Comparison of ENCODE assay signal across 28 cellular contexts in the genomic region with DNA sequence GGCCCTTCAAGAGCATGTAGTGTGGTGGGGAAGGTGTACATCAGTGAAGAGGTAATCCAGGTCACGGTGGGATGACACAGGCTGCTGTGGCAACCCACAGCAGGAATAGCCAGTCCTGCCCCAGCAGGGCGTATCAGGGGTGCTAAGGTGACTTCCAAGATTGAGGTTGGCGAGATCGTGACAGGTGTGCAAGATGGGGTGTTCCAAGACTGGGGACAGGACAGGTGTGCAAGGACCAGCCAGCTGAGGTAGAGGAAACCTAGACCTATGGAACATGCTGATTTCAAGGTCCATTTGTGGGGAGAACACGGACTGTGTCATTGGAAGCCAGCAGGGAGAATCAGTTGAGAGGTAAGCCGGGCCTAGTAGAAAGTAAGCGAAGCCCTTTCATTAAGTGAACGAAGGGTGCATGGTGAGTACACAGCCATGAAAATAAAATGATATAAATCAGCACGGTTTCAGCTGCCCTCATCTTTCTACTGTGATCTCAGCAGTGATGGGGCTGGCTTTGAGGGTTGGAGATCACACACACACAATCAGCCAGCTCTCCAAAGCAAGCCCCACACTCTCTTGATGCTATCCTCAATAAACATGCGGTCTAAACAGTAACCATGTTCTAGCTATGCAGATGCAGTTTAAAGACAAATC.
"Had no signal": no experiment of that assay in that cellular context is flagged by ENCODE, and none has a peak within 500 bp of the region (broad histone marks: within the 10 kb centered on the region; RNA-seq: fewer than 3 reads in every experiment).

No MANE protein-coding gene starts in this region.

- H3K36me3 ChIP-seq: adrenal gland, esophagus muscularis mucosa, gastrocnemius medialis, WERI-Rb-1 had no signal

- H3K4me1 ChIP-seq: adrenal gland, body of pancreas, esophagus muscularis mucosa, foreskin keratinocyte had no signal

- ATAC-seq: activated CD4-positive, CD25-positive, alpha-beta regulatory T cell treated with anti-CD3 and anti-CD28 coated beads, Interleukin-2, amount 50 U/mL, for 24 hours; activated CD8-positive, alpha-beta T cell treated with anti-CD3 and anti-CD28 coated beads for 36 hours; activated naive CD8-positive, alpha-beta T cell treated with anti-CD3 and anti-CD28 coated beads, Interleukin-2, amount 50 U/mL, for 24 hours; activated T-cell treated with anti-CD3 and anti-CD28 coated beads, Interleukin-2, amount 50 U/mL, for 4 hours; body of pancreas; effector memory CD8-positive, alpha-beta T cell; foreskin keratinocyte; gastrocnemius medialis had no signal

- H3K4me3 ChIP-seq: adrenal gland, body of pancreas, esophagus muscularis mucosa, gastrocnemius medialis had no signal

- DNase-seq: activated B cell treated with CpG ODN at 0.5 μM for 24 hours; activated CD4-positive, alpha-beta T cell treated with anti-CD3 and anti-CD28 coated beads for 48 hours; activated CD4-positive, alpha-beta T cell treated with anti-CD3 and anti-CD28 coated beads, Interleukin-2, amount 50 U/mL, for 1 hour; activated CD4-positive, alpha-beta T cell treated with anti-CD3 and anti-CD28 coated beads, Interleukin-2, amount 50 U/mL, for 48 hours; activated CD8-positive, alpha-beta memory T cell treated with anti-CD3 and anti-CD28 coated beads for 24 hours; activated CD8-positive, alpha-beta T cell treated with anti-CD3 and anti-CD28 coated beads for 36 hours; activated effector memory CD4-positive, alpha-beta T cell treated with anti-CD3 and anti-CD28 coated beads, Interleukin-2, amount 50 U/mL, for 16 hours; activated naive CD4-positive, alpha-beta T cell treated with anti-CD3 and anti-CD28 coated beads for 36 hours; activated naive CD8-positive, alpha-beta T cell treated with anti-CD3 and anti-CD28 coated beads for 36 hours; activated naive CD8-positive, alpha-beta T cell treated with anti-CD3 and anti-CD28 coated beads, Interleukin-2, amount 50 U/mL, for 24 hours; activated T-cell treated with anti-CD3 and anti-CD28 coated beads, Interleukin-2, amount 50 U/mL, for 4 hours; adrenal gland; amygdala; aorta; body of pancreas; caudate nucleus; cortex of kidney; dermis blood vessel endothelial cell; effector CD4-positive, alpha-beta T cell; effector memory CD8-positive, alpha-beta T cell; erythroblast; foreskin keratinocyte; gastrocnemius medialis; glutamatergic neuron; T1000; WERI-Rb-1 had no signal

- H3K27ac ChIP-seq: adrenal gland, body of pancreas, esophagus muscularis mucosa, foreskin keratinocyte, gastrocnemius medialis, WERI-Rb-1 had no signal

- H3K9me3 ChIP-seq: adrenal gland, body of pancreas, esophagus muscularis mucosa, gastrocnemius medialis had no signal

- H3K27me3 ChIP-seq: adrenal gland, body of pancreas, esophagus muscularis mucosa, foreskin keratinocyte, gastrocnemius medialis had no signal
